Comparison of ENCODE assay signal across 8 cellular contexts in genomic region chr22:25564979-25565677, GRCh38. TPM values are rescaled to one million over a fixed set of nuclear protein-coding genes. Genes with fewer than 3 reads are reported as not detected.
DNase-seq lines count a peak whose midpoint lies in the region; ATAC-seq, FAIRE-seq and TF ChIP-seq lines count a peak whose summit lies in the region.

No MANE protein-coding gene starts in this region.

- no peaks in the 10 kb centered on the region for H4K20me1 ChIP-seq in neural cell (ENCODE audit: insufficient read depth)

- H3K9me2 ChIP-seq in neural cell (ENCODE audit: insufficient read depth, low read length): no peaks in the 10 kb centered on the region

- 0 to 2% methylated on average over 6 to 13 of the region's 61 CpGs for WGBS in esophagus squamous epithelium, 2 donors

- no peak for TF ChIP-seq EP300 in neural cell (conservative IDR thresholded peaks at IDR 0.05; ENCODE audit: poor library complexity, severe bottlenecking)

- H3K4me1 ChIP-seq in esophagus squamous epithelium: peaks cover 8 to 29% (median 19%) of the 10 kb centered on the region in 3 donors

- no peaks in the 10 kb centered on the region for H3K79me2 ChIP-seq in neural cell (replicated peaks; ENCODE audit: insufficient read depth, low read length)

- H3K27ac Mint-ChIP-seq in activated CD4-positive, alpha-beta T cell treated with anti-CD3 and anti-CD28 coated beads, Interleukin-2, amount 10 ng/mL, durations not matched to agents 24 days and 14 days: peak overlapping the region; percentile 95

- H3K9me3 ChIP-seq in esophagus squamous epithelium: no peaks in the 10 kb centered on the region
- no peaks in the 10 kb centered on the region for H3K9me3 ChIP-seq in neural cell (ENCODE audit: low read length)

- H3K9me3 Mint-ChIP-seq in activated CD4-positive, alpha-beta T cell treated with anti-CD3 and anti-CD28 coated beads, Interleukin-2, amount 10 ng/mL, durations not matched to agents 24 days and 14 days: peaks cover 4% of the 10 kb centered on the region

- H3K4me3 ChIP-seq in esophagus squamous epithelium (peak overlapping the region; percentile 55 to 96 (median 75)), neural cell (ENCODE audit: low read length) (peak overlapping the region; percentile 75)

- H3F3A ChIP-seq in neural cell (ENCODE audit: insufficient read depth, low read length, poor library complexity, severe bottlenecking): no peaks in the 10 kb centered on the region

- no peaks in the 10 kb centered on the region for H3K36me3 ChIP-seq in esophagus squamous epithelium
- no peaks in the 10 kb centered on the region for H3K36me3 ChIP-seq in neural cell (ENCODE audit: insufficient read depth, low read length)

- H3K27me3 Mint-ChIP-seq in activated CD4-positive, alpha-beta T cell treated with anti-CD3 and anti-CD28 coated beads, Interleukin-2, amount 10 ng/mL, durations not matched to agents 24 days and 14 days: no peaks in the 10 kb centered on the region

- H3K27me3 ChIP-seq in esophagus squamous epithelium (peaks cover 0 to 22% (median 0%) of the 10 kb centered on the region in 4 donors), neural cell (ENCODE audit: insufficient read depth, low read depth, low read length) (no peaks in the 10 kb centered on the region)

- DNase-seq in DMS79 treated with DMSO at 0.1 percent for 48 hours (lab: John Stamatoyannopoulos, UW) (peak; percentile 37), DMS79 (lab: John Stamatoyannopoulos, UW) (no peak), esophagus squamous epithelium (lab: John Stamatoyannopoulos, UW) (no peak), frontal cortex (ENCODE audit: low spot score in 2 of 2) (no peak), GDM1 (lab: John Stamatoyannopoulos, UW) (no peak)
- peak; percentile 79 for DNase-seq in activated CD4-positive, alpha-beta T cell treated with anti-CD3 and anti-CD28 coated beads, Interleukin-2, amount 10 ng/mL, durations not matched to agents 24 days and 14 days

- intact Hi-C loops in activated CD4-positive, alpha-beta T cell treated with anti-CD3 and anti-CD28 coated beads, Interleukin-2, amount 10 ng/mL, durations not matched to agents 24 days and 14 days (cut with micrococcal nuclease): loop anchor here (5.0 kb wide), 2 partner anchors 182 to 207 kb away; no protein-coding TSS in a partner anchor
- intact Hi-C loops in esophagus squamous epithelium (cut with DNase I): no loop called here

- no peak overlapping the region for H2AFZ ChIP-seq in neural cell (ENCODE audit: low read depth, low read length)

- ATAC-seq in HG03342 (IDR thresholded peaks at IDR 0.05; ENCODE audit: unreplicated experiment): peak; percentile 10

- H3K4me3 Mint-ChIP-seq in activated CD4-positive, alpha-beta T cell treated with anti-CD3 and anti-CD28 coated beads, Interleukin-2, amount 10 ng/mL, durations not matched to agents 24 days and 14 days: peak overlapping the region; percentile 96

- FAIRE-seq in frontal cortex (lab: Jason Lieb, UNC): no peak

- H3K9ac ChIP-seq in neural cell (ENCODE audit: low read length): peak overlapping the region; percentile 68

- peak overlapping the region; percentile 49 for H3K4me2 ChIP-seq in neural cell (ENCODE audit: low read length)

- H3K27ac ChIP-seq in esophagus squamous epithelium (peak overlapping the region; percentile 29 to 83 (median 73)), neural cell (ENCODE audit: low read length) (no peak overlapping the region)

- TF ChIP-seq POLR2A in esophagus squamous epithelium (IDR thresholded peaks at IDR 0.05): no peak

- peaks cover 6% of the 10 kb centered on the region for H3K36me3 Mint-ChIP-seq in activated CD4-positive, alpha-beta T cell treated with anti-CD3 and anti-CD28 coated beads, Interleukin-2, amount 10 ng/mL, durations not matched to agents 24 days and 14 days (ENCODE audit: low read depth)

- peaks cover 64% of the 10 kb centered on the region for H3K4me1 Mint-ChIP-seq in activated CD4-positive, alpha-beta T cell treated with anti-CD3 and anti-CD28 coated beads, Interleukin-2, amount 10 ng/mL, durations not matched to agents 24 days and 14 days

- TF ChIP-seq CTCF in esophagus squamous epithelium (IDR thresholded peaks at IDR 0.05): no peak
- TF ChIP-seq CTCF in neural cell (IDR thresholded peaks at IDR 0.05; ENCODE audit: poor library complexity, severe bottlenecking): no peak

- TF ChIP-seq RAD21 in neural cell (conservative IDR thresholded peaks at IDR 0.05): no peak

TF ChIP-seq in neural cell, 6 proteins besides CTCF, POLR2A, EP300 and RAD21:
- no peak for TF ChIP-seq MXI1 (conservative IDR thresholded peaks at IDR 0.05; ENCODE audit: poor library complexity, severe bottlenecking)

RNA-seq across cellular contexts. Expression of gene GRK3, which starts 0.7 kb away (rescaled TPM):
- 30.1 and 31.4 TPM in 2 replicates for total RNA-seq in activated CD4-positive, alpha-beta T cell treated with anti-CD3 and anti-CD28 coated beads, Interleukin-2, amount 10 ng/mL, durations not matched to agents 24 days and 14 days
- 1 to 10 TPM in 3 of 4 donors, under 1 TPM in 1; 0.64 to 5.3 (median 2.8) TPM for total RNA-seq in esophagus squamous epithelium
- 9.8 and 11.4 TPM in 2 replicates for polyA plus RNA-seq in neural cell
- polyA minus RNA-seq in neural cell: 27.5 and 33.1 TPM in 2 replicates
- 60.7 TPM for total RNA-seq in frontal cortex

Comparison
In these comparisons a context has a peak if more than half of its experiments do, and no peak if none do; other contexts are left out.
1. DNase-seq: peak in DMS79 treated with DMSO at 0.1 percent for 48 hours (single experiment) and activated CD4-positive, alpha-beta T cell treated with anti-CD3 and anti-CD28 coated beads, Interleukin-2, amount 10 ng/mL, durations not matched to agents 24 days and 14 days (single experiment); none in DMS79 (single experiment), esophagus squamous epithelium (single experiment), frontal cortex (0 of 2) and GDM1 (single experiment).